18 cellular contexts compared by ENCODE assay signal in genomic region chr17:50265212-50265611, GRCh38. TPM values are rescaled to one million over a fixed set of nuclear protein-coding genes. Genes with fewer than 3 reads are reported as not detected.
A peak's percentile ranks its signal among the peaks of the same experiment; 100 is the strongest.
DNase-seq lines count a peak whose midpoint lies in the region; ATAC-seq and TF ChIP-seq lines count a peak whose summit lies in the region.
"Had no signal": no experiment of that assay in that cellular context is flagged by ENCODE, and none has a peak within 500 bp of the region (broad histone marks: within the 10 kb centered on the region; RNA-seq: fewer than 3 reads in every experiment).

No MANE protein-coding gene starts in this region.

- peak; percentile 45 for ATAC-seq in upper lobe of right lung
- no peak for ATAC-seq in GM19455 (IDR thresholded peaks at IDR 0.05; ENCODE audit: unreplicated experiment)
- ATAC-seq: right cardiac atrium had no signal

- TF ChIP-seq CTCF in VCaP (conservative IDR thresholded peaks at IDR 0.05), result no peak
- no peak for TF ChIP-seq CTCF in upper lobe of right lung (IDR thresholded peaks at IDR 0.05)
- TF ChIP-seq CTCF in esophagus muscularis mucosa (IDR thresholded peaks at IDR 0.05), result no peak

- H3K27me3 ChIP-seq in upper lobe of right lung, result no peaks in the 10 kb centered on the region
- H3K27me3 ChIP-seq in esophagus muscularis mucosa, result no peaks in the 10 kb centered on the region
- H3K27me3 ChIP-seq: neural progenitor cell had no signal

- peak overlapping the region; percentile 11; the same call in 1 of the 2 replicates for H3K27ac ChIP-seq in VCaP
- no peak overlapping the region for H3K27ac ChIP-seq in upper lobe of right lung
- no peak overlapping the region for H3K27ac ChIP-seq in esophagus muscularis mucosa (replicated peaks in 1 of 4)
- H3K27ac ChIP-seq: neural progenitor cell had no signal

- intact Hi-C loops in upper lobe of right lung (cut with DNase I), result no loop called here
- intact Hi-C loops in esophagus muscularis mucosa (cut with DNase I), result no loop called here

- H3K36me3 ChIP-seq in upper lobe of right lung (no peaks in the 10 kb centered on the region), esophagus muscularis mucosa (no peaks in the 10 kb centered on the region)
- H3K36me3 ChIP-seq: neural progenitor cell, thoracic aorta had no signal

- no peaks in the 10 kb centered on the region for H3K9me3 ChIP-seq in upper lobe of right lung
- no peaks in the 10 kb centered on the region for H3K9me3 ChIP-seq in esophagus muscularis mucosa
- H3K9me3 ChIP-seq: thoracic aorta had no signal

- no peak for TF ChIP-seq EP300 in esophagus muscularis mucosa (IDR thresholded peaks at IDR 0.05)

- DNase-seq in activated effector memory CD4-positive, alpha-beta T cell treated with anti-CD3 and anti-CD28 coated beads, Interleukin-2, amount 50 U/mL, for 16 hours, result peak; percentile 50
- DNase-seq in activated effector memory CD4-positive, alpha-beta T cell treated with Interleukin-2 at 50 U/mL for 16 hours, result no peak
- DNase-seq in mesenteric fat pad (ENCODE audit: low spot score) (peak; percentile 64), upper lobe of right lung (peak; percentile 77), esophagus muscularis mucosa (ENCODE audit: extremely low spot score) (no peak), NCI-H1694 (lab: John Stamatoyannopoulos, UW) (no peak)
- DNase-seq: activated CD4-positive, alpha-beta T cell treated with anti-CD3 and anti-CD28 coated beads for 48 hours; activated T-cell treated with anti-CD3 and anti-CD28 coated beads, Interleukin-2, amount 50 U/mL, for 1 hour; CD4-positive, CD25-positive, alpha-beta regulatory T cell; central memory CD4-positive, alpha-beta T cell; DMS79; right cardiac atrium had no signal

- H3K4me1 ChIP-seq in upper lobe of right lung, result peaks cover 18% of the 10 kb centered on the region
- peaks cover 10 to 53% (median 43%) of the 10 kb centered on the region in 4 donors for H3K4me1 ChIP-seq in esophagus muscularis mucosa

- H3K4me3 ChIP-seq in upper lobe of right lung (no peak overlapping the region), esophagus muscularis mucosa (no peak overlapping the region)
- H3K4me3 ChIP-seq: neural progenitor cell, thoracic aorta had no signal

- WGBS in esophagus muscularis mucosa, result 100% methylated on average over 1 of the region's 2 CpGs

- no peak for TF ChIP-seq POLR2A in esophagus muscularis mucosa (IDR thresholded peaks at IDR 0.05; ENCODE audit: low read depth)

RNA-seq across cellular contexts. Expression of gene TMEM92, which starts 9.1 kb away (rescaled TPM):
- total RNA-seq in mesenteric fat pad (not detected), upper lobe of right lung (11.3 TPM), esophagus muscularis mucosa (under 1 TPM in 1 of 4 donors, not detected in 3; 0.80 TPM)
- total RNA-seq: CD4-positive, CD25-positive, alpha-beta regulatory T cell; fibroblast of villous mesenchyme; lung microvascular endothelial cell; right cardiac atrium had no signal

Comparison
In these comparisons a context has a peak if more than half of its experiments do, and no peak if none do; other contexts are left out.
1. DNase-seq: peak in activated effector memory CD4-positive, alpha-beta T cell treated with anti-CD3 and anti-CD28 coated beads, Interleukin-2, amount 50 U/mL, for 16 hours (single experiment), mesenteric fat pad (single experiment) and upper lobe of right lung (single experiment); none in activated effector memory CD4-positive, alpha-beta T cell treated with Interleukin-2 at 50 U/mL for 16 hours (single experiment), esophagus muscularis mucosa (single experiment) and NCI-H1694 (single experiment).